Comparison of ENCODE assay signal across 24 cellular contexts in genomic region chr17:58358408-58359172, GRCh38. TPM values are rescaled to one million over a fixed set of nuclear protein-coding genes. Genes with fewer than 3 reads are reported as not detected.
A peak's percentile ranks its signal among the peaks of the same experiment; 100 is the strongest.
DNase-seq lines count a peak whose midpoint lies in the region; ATAC-seq, FAIRE-seq and TF ChIP-seq lines count a peak whose summit lies in the region.
"Had no signal": no experiment of that assay in that cellular context is flagged by ENCODE, and none has a peak within 500 bp of the region (broad histone marks: within the 10 kb centered on the region; RNA-seq: fewer than 3 reads in every experiment).

No MANE protein-coding gene starts in this region.

- ATAC-seq in K562 = no peak

- peaks cover 3% of the 10 kb centered on the region for H3K9me1 ChIP-seq in K562 (ENCODE audit: control insufficient read depth, insufficient read depth, low read length)

- H3K36me3 ChIP-seq in H7 (replicated peaks; ENCODE audit: control insufficient read depth, insufficient read depth, low read length) (no peaks in the 10 kb centered on the region), K562 (ENCODE audit: control insufficient read depth, insufficient read depth, low read length) (no peaks in the 10 kb centered on the region; the same call in 1 of the 3 replicates)
- H3K36me3 ChIP-seq: BE2C, HAP-1 had no signal

- no peaks in the 10 kb centered on the region for H3K27me3 ChIP-seq in H7 (ENCODE audit: control insufficient read depth, insufficient read depth, low read length)
- H3K27me3 ChIP-seq in K562 (ENCODE audit: control insufficient read depth in 2 of 2, insufficient read depth in 2 of 2, low read length in 2 of 2) = no peaks in the 10 kb centered on the region
- H3K27me3 ChIP-seq: BLaER1 treated with 17β-estradiol and CSF1 and Interleukin-3, amounts not matched to agents 10 nM and 100 nM had no signal

- H4K20me1 ChIP-seq in K562 (replicated peaks; ENCODE audit: control insufficient read depth, insufficient read depth, low read length) = no peaks in the 10 kb centered on the region
- H4K20me1 ChIP-seq: BLaER1 treated with 17β-estradiol and CSF1 and Interleukin-3, amounts not matched to agents 10 nM and 100 nM had no signal

- H3K9ac ChIP-seq in K562 (ENCODE audit: insufficient read depth in 1 of 2, low read depth in 2 of 2, low read length in 2 of 2) = peak overlapping the region in 1 of 2 experiments; percentile 32; a peak in 2 of 4 replicates
- H3K9ac ChIP-seq: BLaER1 treated with 17β-estradiol and CSF1 and Interleukin-3, amounts not matched to agents 10 nM and 100 nM; GM23248 had no signal

- intact Hi-C loops in K562 (cut with micrococcal nuclease) = no loop called here

- CTCF ChIA-PET in K562 (lab: Yijun Ruan, JAX; ENCODE audit: low intra/inter-chr PET ratio) = no interaction called here

- peak; percentile 15 for FAIRE-seq in K562 (lab: Jason Lieb, UNC)
- FAIRE-seq: GM12891 had no signal

- H3K4me2 ChIP-seq in K562 (ENCODE audit: insufficient read depth, low read length) = no peak overlapping the region
- H3K4me2 ChIP-seq: BLaER1 treated with 17β-estradiol and CSF1 and Interleukin-3, amounts not matched to agents 10 nM and 100 nM had no signal

- BruUV-seq in K562 (replicated peaks; lab: Mats Ljungman, UMichigan) = no TSS peak

- no peak overlapping the region for H3K27ac ChIP-seq in K562 (ENCODE audit: extremely low read depth, low read depth, low read length)
- H3K27ac ChIP-seq: BLaER1 treated with 17β-estradiol and CSF1 and Interleukin-3, amounts not matched to agents 10 nM and 100 nM; GM23248 had no signal

- in situ Hi-C loops in K562 (cut with MboI) = no loop called here
- in situ Hi-C loops in ACHN (cut with HindIII; ENCODE audit: low pct_ligation_motif_present, low pct_unique_long_range_greater_than_20kb, low sequenced_read_pairs) = no loop called here

- DNase-seq in AG08396 (ENCODE audit: low spot score) = peak; percentile 13
- peak; percentile 50 for DNase-seq in D341Med (ENCODE audit: low spot score)
- DNase-seq in H7 = peak; percentile 64
- no peak for DNase-seq in K562 (ENCODE audit: extremely low read depth in 1 of 4, low spot score in 3 of 4)
- DNase-seq in ACHN = no peak
- DNase-seq in SKM-1 (lab: John Stamatoyannopoulos, UW; ENCODE audit: unreplicated experiment) = no peak
- no peak for DNase-seq in GM20000 (ENCODE audit: low spot score)
- DNase-seq in NCI-H146 treated with DMSO at 0.1 percent for 48 hours (lab: John Stamatoyannopoulos, UW; ENCODE audit: unreplicated experiment) = no peak
- DNase-seq: AML-193; BE2C; CD4-positive, alpha-beta T cell; CD8-positive, alpha-beta memory T cell; DMS53; DMS79 treated with DMSO at 0.1 percent for 48 hours; GF-D8; GM23248; HFFc6 had no signal

- H3K4me3 ChIP-seq in H7 (ENCODE audit: insufficient read depth, low read depth, low read length) (no peak overlapping the region), K562 (no peak overlapping the region)
- H3K4me3 ChIP-seq: BLaER1 treated with 17β-estradiol and CSF1 and Interleukin-3, amounts not matched to agents 10 nM and 100 nM; GM23248; HAP-1 had no signal

- no peak overlapping the region for H2AFZ ChIP-seq in K562 (ENCODE audit: low read depth, low read length)
- H2AFZ ChIP-seq: GM23248 had no signal

- peaks cover 23 to 36% of the 10 kb centered on the region in 2 experiments; a peak in 4 of 5 replicates for H3K4me1 ChIP-seq in K562 (replicated peaks in 1 of 2; ENCODE audit: control insufficient read depth in 2 of 2, insufficient read depth in 2 of 2, low read length in 2 of 2)
- H3K4me1 ChIP-seq: BE2C, HAP-1 had no signal

- TF ChIP-seq CTCF in K562 (IDR thresholded peaks at IDR 0.05 in 2 of 3, conservative IDR thresholded peaks at IDR 0.05 in 1 of 3; ENCODE audit: insufficient read depth in 2 of 3, low read depth in 1 of 3, low read length in 3 of 3) (no peak), GM20000 (IDR thresholded peaks at IDR 0.05; ENCODE audit: extremely low read depth, missing control alignments) (no peak)

- POLR2A ChIA-PET in K562 (lab: Yijun Ruan, JAX) = interaction anchor here (0.5 to 17.7 kb wide), 4 partner anchors 9 to 28 kb away, joined by 3 to 257 read pairs (median 4); no protein-coding TSS in a partner anchor

- no peak for TF ChIP-seq EP300 in K562 (IDR thresholded peaks at IDR 0.05; ENCODE audit: low read length)

- no peak for TF ChIP-seq RAD21 in K562 (CRISPR knock-in tag; conservative IDR thresholded peaks at IDR 0.05 in 1 of 2, IDR thresholded peaks at IDR 0.05 in 1 of 2)

- H3K9me3 ChIP-seq in K562 (replicated peaks; ENCODE audit: control insufficient read depth, insufficient read depth, low read depth, low read length) = no peaks in the 10 kb centered on the region
- H3K9me3 ChIP-seq: BE2C; BLaER1 treated with 17β-estradiol and CSF1 and Interleukin-3, amounts not matched to agents 10 nM and 100 nM; HAP-1 had no signal

- TF ChIP-seq POLR2A in K562 (conservative IDR thresholded peaks at IDR 0.05) = no peak

- 80% methylated on average over 16 of the region's 16 CpGs for WGBS in K562 (ENCODE audit: insufficient coverage, low coverage, missing lambda C conversion rate)

- H3K79me2 ChIP-seq in K562 (ENCODE audit: control insufficient read depth, insufficient read depth, low read length) = peaks cover 3% of the 10 kb centered on the region; the same call in 2 of the 3 replicates

TF ChIP-seq in K562, 482 proteins besides CTCF, POLR2A, EP300 and RAD21 (continues in another document):
- TF ChIP-seq ZNF707 (CRISPR knock-in tag; conservative IDR thresholded peaks at IDR 0.05) = no peak
- TF ChIP-seq NFIC (IDR thresholded peaks at IDR 0.05) = no peak
- no peak for TF ChIP-seq ZNF696 (CRISPR knock-in tag; conservative IDR thresholded peaks at IDR 0.05)
- TF ChIP-seq POLR3A (IDR thresholded peaks at IDR 0.05; ENCODE audit: borderline replicate concordance, extremely low read depth, insufficient read depth, insufficient read length) = no peak
- no peak for TF ChIP-seq NCOA2 (IDR thresholded peaks at IDR 0.05; ENCODE audit: partially characterized antibody in 2 of 2)

RNA-seq across cellular contexts. Expression of gene SUPT4H1, which starts 6.6 kb away (rescaled TPM):
- total RNA-seq in H7 (2014; rRNA removed; shearing (Covaris generic)) = 88.8 and 91.6 TPM in 2 replicates
- total RNA-seq in K562 (2011; cell fraction: chromatin; rRNA removed; ENCODE audit: low replicate concordance) = 26.0 and 31.9 TPM in 2 replicates
- 30.7 and 32.8 TPM in 2 replicates for total RNA-seq in K562 (2011; cell fraction: nucleolus; rRNA removed)
- total RNA-seq in K562 (2011; cell fraction: nucleoplasm; rRNA removed) = 38.1 and 51.1 TPM in 2 replicates
- total RNA-seq in K562 (2014; rRNA removed) (62.1 and 94.0 TPM in 2 replicates), K562 (2014; rRNA removed; fragmentation: Illumina TruSeq; extraction: Trizol) (102 and 108 TPM in 2 replicates), K562 (2015; rRNA removed; fragmentation: Illumina TruSeq; extraction: Trizol) (90.6 and 94.8 TPM in 2 replicates), K562 (2021) (105 and 111 TPM in 2 replicates)
- polyA plus RNA-seq in K562 (2011; rRNA removed) (198 and 273 TPM in 2 replicates), K562 (2014; fragmentation: Illumina TruSeq; extraction: Trizol) (116 and 140 TPM in 2 replicates), K562 (2014; fragmentation: Nextera tagmentation; extraction: Ambion mirVana) (100 to 1,000 TPM; 235 to 320 TPM), K562 (2014; rRNA removed) (113 and 117 TPM in 2 replicates)
- 118 and 163 TPM in 2 replicates for polyA plus RNA-seq in K562 (2011; cell fraction: cytosol; rRNA removed)
- 45.3 and 71.9 TPM in 2 replicates for polyA plus RNA-seq in K562 (2011; cell fraction: nucleus; rRNA removed)
- 120 and 125 TPM in 2 replicates for polyA plus RNA-seq in K562 (2012)
- 107 and 135 TPM in 2 replicates for polyA minus RNA-seq in K562 (2011; rRNA and poly(A)+ RNA removed)
- polyA minus RNA-seq in K562 (2011; cell fraction: cytosol; rRNA and poly(A)+ RNA removed) = 23.5 and 42.2 TPM in 2 replicates
- polyA minus RNA-seq in K562 (2011; cell fraction: nucleus; rRNA and poly(A)+ RNA removed) = 12.4 and 23.0 TPM in 2 replicates

RNA-seq across cellular contexts. Expression of gene TSPOAP1, which starts 30.0 kb away (rescaled TPM):
- total RNA-seq in H7 (2014; rRNA removed; shearing (Covaris generic)) = 4.2 and 11.6 TPM in 2 replicates
- total RNA-seq in K562 (2011; cell fraction: chromatin; rRNA removed; ENCODE audit: low replicate concordance) = 26.2 and 58.3 TPM in 2 replicates
- 24.0 and 24.1 TPM in 2 replicates for total RNA-seq in K562 (2011; cell fraction: nucleolus; rRNA removed)
- 18.1 and 18.9 TPM in 2 replicates for total RNA-seq in K562 (2011; cell fraction: nucleoplasm; rRNA removed)
- 1.0 and 1.8 TPM in 2 replicates for total RNA-seq in K562 (2014; rRNA removed)
- 0.57 and 0.87 TPM in 2 replicates for total RNA-seq in K562 (2014; rRNA removed; fragmentation: Illumina TruSeq; extraction: Trizol)
- total RNA-seq in K562 (2015; rRNA removed; fragmentation: Illumina TruSeq; extraction: Trizol) = 0.94 and 1.2 TPM in 2 replicates
- total RNA-seq in K562 (2021) = 1.7 and 3.3 TPM in 2 replicates
- polyA plus RNA-seq in K562 (2011; rRNA removed) = 3.2 and 3.3 TPM in 2 replicates
- 2.4 and 2.6 TPM in 2 replicates for polyA plus RNA-seq in K562 (2011; cell fraction: cytosol; rRNA removed)
- polyA plus RNA-seq in K562 (2011; cell fraction: nucleus; rRNA removed) = 26.8 and 38.8 TPM in 2 replicates
- polyA plus RNA-seq in K562 (2012) = 3.0 and 5.1 TPM in 2 replicates
- polyA plus RNA-seq in K562 (2014; fragmentation: Illumina TruSeq; extraction: Trizol) = 1.1 and 1.2 TPM in 2 replicates
- not detected for polyA plus RNA-seq in K562 (2014; fragmentation: Nextera tagmentation; extraction: Ambion mirVana)
- polyA plus RNA-seq in K562 (2014; rRNA removed) = 1.6 and 3.9 TPM in 2 replicates
- 1.1 and 1.8 TPM in 2 replicates for polyA minus RNA-seq in K562 (2011; rRNA and poly(A)+ RNA removed)
- 0.76 and 2.1 TPM in 2 replicates for polyA minus RNA-seq in K562 (2011; cell fraction: cytosol; rRNA and poly(A)+ RNA removed)
- polyA minus RNA-seq in K562 (2011; cell fraction: nucleus; rRNA and poly(A)+ RNA removed) = 4.1 and 6.2 TPM in 2 replicates
- total RNA-seq: A172, G401, H4 had no signal

RNA-seq across cellular contexts. Expression of gene RNF43, which starts 58.7 kb away (rescaled TPM):
- total RNA-seq in H7 (2014; rRNA removed; shearing (Covaris generic)) = 0.62 and 1.3 TPM in 2 replicates
- 8.4 and 9.4 TPM in 2 replicates for total RNA-seq in K562 (2011; cell fraction: chromatin; rRNA removed; ENCODE audit: low replicate concordance)
- total RNA-seq in K562 (2011; cell fraction: nucleolus; rRNA removed) = 5.0 and 6.2 TPM in 2 replicates
- 7.3 and 9.5 TPM in 2 replicates for total RNA-seq in K562 (2011; cell fraction: nucleoplasm; rRNA removed)
- total RNA-seq in K562 (2014; rRNA removed) = 1.5 and 2.0 TPM in 2 replicates
- total RNA-seq in K562 (2014; rRNA removed; fragmentation: Illumina TruSeq; extraction: Trizol) = 1.5 TPM in 2 replicates
- 1.2 TPM in 2 replicates for total RNA-seq in K562 (2015; rRNA removed; fragmentation: Illumina TruSeq; extraction: Trizol)
- total RNA-seq in K562 (2021) = 2.3 and 2.7 TPM in 2 replicates
- polyA plus RNA-seq in K562 (2011; rRNA removed) = 0.75 and 1.2 TPM in 2 replicates
- 0.47 and 0.79 TPM in 2 replicates for polyA plus RNA-seq in K562 (2011; cell fraction: cytosol; rRNA removed)
- 2.0 and 2.8 TPM in 2 replicates for polyA plus RNA-seq in K562 (2011; cell fraction: nucleus; rRNA removed)
- polyA plus RNA-seq in K562 (2012) = 2.6 and 3.4 TPM in 2 replicates
- polyA plus RNA-seq in K562 (2014; fragmentation: Illumina TruSeq; extraction: Trizol) = 1.7 and 2.1 TPM in 2 replicates
- polyA plus RNA-seq in K562 (2014; fragmentation: Nextera tagmentation; extraction: Ambion mirVana) = under 1 TPM; 0.29 to 0.51 TPM
- polyA plus RNA-seq in K562 (2014; rRNA removed) = 1.4 TPM in 2 replicates
- 1.1 and 3.1 TPM in 2 replicates for polyA minus RNA-seq in K562 (2011; rRNA and poly(A)+ RNA removed)
- 0.29 and 2.1 TPM in 2 replicates for polyA minus RNA-seq in K562 (2011; cell fraction: cytosol; rRNA and poly(A)+ RNA removed)
- polyA minus RNA-seq in K562 (2011; cell fraction: nucleus; rRNA and poly(A)+ RNA removed) = 0.89 and 1.3 TPM in 2 replicates
- total RNA-seq: A172, G401, HFFc6 had no signal
- polyA plus RNA-seq: AG04450 had no signal

Comparison
In these comparisons a context has a peak if more than half of its experiments do, and no peak if none do; other contexts are left out.
1. DNase-seq: peak in AG08396 (single experiment), D341Med (single experiment) and H7 (single experiment); none in K562 (0 of 4), ACHN (single experiment), SKM-1 (single experiment), GM20000 (single experiment) and NCI-H146 treated with DMSO at 0.1 percent for 48 hours (single experiment).